1 cellular context compared by ENCODE assay signal in the genomic region with DNA sequence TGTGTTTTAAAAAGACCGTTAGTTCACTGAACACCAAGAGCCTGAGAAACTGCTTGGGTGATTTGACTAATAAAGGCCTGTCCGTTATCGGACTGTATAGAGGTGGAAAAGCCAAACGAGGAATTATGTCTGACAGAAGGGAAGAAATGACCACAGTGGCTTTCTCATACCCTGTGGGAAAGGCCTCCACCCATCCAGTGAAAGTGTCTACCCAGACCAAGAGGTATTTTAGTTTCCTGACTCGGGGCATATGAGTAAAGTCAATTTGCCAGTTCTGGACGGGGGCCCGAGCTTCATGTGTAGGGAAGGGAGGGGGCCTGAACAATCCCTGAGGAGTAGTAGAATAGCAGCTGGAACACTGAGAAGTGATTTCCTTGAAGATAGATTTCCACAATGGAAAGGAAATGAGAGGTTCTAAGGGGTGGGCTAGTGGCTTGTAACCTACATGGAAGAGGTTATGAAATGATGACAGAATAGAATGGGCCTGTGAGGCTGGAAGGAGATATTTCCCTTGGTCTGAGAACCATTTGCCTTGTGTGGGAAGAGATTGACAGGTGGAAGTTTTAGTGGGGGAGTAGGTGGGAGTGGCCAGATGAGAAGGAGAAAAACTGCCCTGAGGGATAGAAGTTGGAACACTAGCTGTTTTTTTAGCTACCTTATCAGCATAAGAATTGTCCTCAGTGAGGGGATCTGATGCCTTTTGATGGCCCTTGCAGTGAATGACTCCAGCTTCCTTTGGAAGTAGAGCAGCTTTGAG.
A peak's percentile ranks its signal among the peaks of the same experiment; 100 is the strongest.
TF ChIP-seq lines count a peak whose summit lies in the region.

No MANE protein-coding gene starts in this region.

TF ChIP-seq in endothelial cell of umbilical vein, 7 proteins besides CTCF, POLR2A, EP300 and RAD21:
- TF ChIP-seq GATA2 (IDR thresholded peaks at IDR 0.05; ENCODE audit: insufficient read depth, insufficient read length, low read depth, low read length): peak; percentile 39
